Comparison of ENCODE assay signal across 8 cellular contexts in genomic region chr1:115807723-115808122, GRCh38. TPM values are rescaled to one million over a fixed set of nuclear protein-coding genes. Genes with fewer than 3 reads are reported as not detected.
DNase-seq lines count a peak whose midpoint lies in the region; TF ChIP-seq lines count a peak whose summit lies in the region.

No MANE protein-coding gene starts in this region.

- no peak overlapping the region for H2AFZ ChIP-seq in Karpas-422 (ENCODE audit: low read length)

- peak overlapping the region in 1 of 5 experiments; percentile 27 for H3K27ac Mint-ChIP-seq in brain

- H3K9me2 ChIP-seq in Karpas-422 (replicated peaks; ENCODE audit: insufficient read depth, low read length), result no peaks in the 10 kb centered on the region

- peaks cover 0 to 11% (median 4%) of the 10 kb centered on the region in 5 experiments for H3K9me3 Mint-ChIP-seq in brain

- DNase-seq in AG09319 (ENCODE audit: extremely low read depth, low read depth) (peak; percentile 56), Karpas-422 (peak; percentile 86), OCI-M1 (lab: John Stamatoyannopoulos, UW) (peak; percentile 86), iPS-NIHi7 (ENCODE audit: extremely low spot score) (peak; percentile 80)
- peak; percentile 26 to 41 for DNase-seq in stimulated activated CD4-positive, alpha-beta T cell treated with anti-CD3 and anti-CD28 coated beads, Interleukin-2, amount 100 ng/mL, for 24 hours
- no peak for DNase-seq in activated CD8-positive, alpha-beta memory T cell treated with anti-CD3 and anti-CD28 coated beads, Interleukin-2, amount 50 U/mL, for 48 hours

- no peak overlapping the region for H3K4me3 Mint-ChIP-seq in brain

- H3K36me3 Mint-ChIP-seq in brain, result no peaks in the 10 kb centered on the region

- H3K27me3 Mint-ChIP-seq in brain, result peaks cover 7% of the 10 kb centered on the region

- no peak overlapping the region for H3K9ac ChIP-seq in Karpas-422 (ENCODE audit: low read length)

- peak; percentile 82 for TF ChIP-seq CTCF in AG09319 (IDR thresholded peaks at IDR 0.05; ENCODE audit: low read depth, low read length)
- peak; percentile 65 for TF ChIP-seq CTCF in GM12874 (IDR thresholded peaks at IDR 0.05; ENCODE audit: insufficient read depth, low read depth, low read length)
- peak; percentile 68 to 75 for TF ChIP-seq CTCF in brain (conservative IDR thresholded peaks at IDR 0.05)

- no peak overlapping the region for H3K4me3 ChIP-seq in Karpas-422 (ENCODE audit: low read length)

- H3K4me1 ChIP-seq in Karpas-422 (ENCODE audit: low read length), result peaks cover 4% of the 10 kb centered on the region; the same call in 1 of the 2 replicates

- no peak overlapping the region for H3K27ac ChIP-seq in Karpas-422 (ENCODE audit: low read length)

- H3K4me2 ChIP-seq in Karpas-422 (ENCODE audit: low read depth, low read length, poor library complexity, severe bottlenecking), result no peak overlapping the region

- H4K20me1 ChIP-seq in Karpas-422 (ENCODE audit: insufficient read depth, low read depth, low read length), result no peaks in the 10 kb centered on the region

- no peaks in the 10 kb centered on the region for H3K36me3 ChIP-seq in Karpas-422 (ENCODE audit: insufficient read depth, low read length)

- H3K27me3 ChIP-seq in Karpas-422 (ENCODE audit: low read length), result no peaks in the 10 kb centered on the region

- H3K9me3 ChIP-seq in Karpas-422 (ENCODE audit: low read length), result no peaks in the 10 kb centered on the region

- H3K79me2 ChIP-seq in Karpas-422 (ENCODE audit: low read length), result no peaks in the 10 kb centered on the region

- no peaks in the 10 kb centered on the region for H3K4me1 Mint-ChIP-seq in brain

RNA-seq across cellular contexts. Expression of gene NHLH2, which starts 33.2 kb away (rescaled TPM):
- not detected in 2 replicates for total RNA-seq in Karpas-422 (2014; rRNA removed; shearing (Covaris generic); ENCODE audit: low replicate concordance)
- not detected for polyA plus RNA-seq in brain (ENCODE audit: insufficient read depth, low read depth, low replicate concordance)

RNA-seq across cellular contexts. Expression of gene CASQ2, which starts 39.2 kb away (rescaled TPM):
- total RNA-seq in Karpas-422 (2014; rRNA removed; shearing (Covaris generic); ENCODE audit: low replicate concordance), result not detected in 2 replicates
- polyA plus RNA-seq in brain (ENCODE audit: insufficient read depth, low read depth, low replicate concordance), result 1.4 TPM
